Comparison of ENCODE assay signal across 33 cellular contexts in the genomic region with DNA sequence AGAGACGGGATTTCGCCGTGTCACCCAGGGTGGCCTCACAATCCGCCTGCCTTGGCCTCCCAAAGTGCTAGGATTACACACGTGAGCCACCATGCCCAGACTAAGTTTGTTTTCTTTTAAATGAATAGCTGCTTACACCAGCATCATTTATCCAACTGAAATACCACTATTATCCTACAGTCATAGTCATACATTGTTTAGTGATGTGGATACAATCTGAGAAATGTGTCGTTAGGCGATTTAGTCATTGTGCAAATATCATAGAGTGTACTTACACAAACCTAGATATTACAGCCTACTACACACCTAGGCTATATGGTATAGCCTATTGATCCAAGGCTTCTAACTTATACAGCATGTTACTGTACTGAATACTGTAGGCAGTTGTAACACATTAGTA.
"Had no signal": no experiment of that assay in that cellular context is flagged by ENCODE, and none has a peak within 500 bp of the region (broad histone marks: within the 10 kb centered on the region; RNA-seq: fewer than 3 reads in every experiment).

No MANE protein-coding gene starts in this region.

- H3K27ac ChIP-seq: cardiac muscle cell, colonic mucosa, heart left ventricle, parathyroid adenoma, psoas muscle, sigmoid colon, stomach, suprapubic skin, tibial nerve had no signal

- H3K27me3 Mint-ChIP-seq: activated CD8-positive, alpha-beta memory T cell treated with anti-CD3 and anti-CD28 coated beads, Interleukin-2, amount 10 ng/mL, durations not matched to agents 7 days and 5 days; activated naive CD8-positive, alpha-beta T cell treated with anti-CD3 and anti-CD28 coated beads, Interleukin-2, amount 10 ng/mL, durations not matched to agents 7 days and 5 days; effector memory CD8-positive, alpha-beta T cell; memory B cell; naive thymus-derived CD8-positive, alpha-beta T cell; stimulated activated naive B cell treated with anti-CD40 and anti-IgM and Interleukin-4, amounts not matched to agents 10 μg/mL and 1 μg/mL and 100 μg/mL, for 72 hours had no signal

- H3K9me3 ChIP-seq: colonic mucosa, heart left ventricle, psoas muscle, sigmoid colon, stomach, suprapubic skin, tibial nerve had no signal

- H3K36me3 ChIP-seq: colonic mucosa had no signal

- DNase-seq: activated CD4-positive, alpha-beta T cell treated with anti-CD3 and anti-CD28 coated beads for 1 hour; activated CD8-positive, alpha-beta memory T cell treated with anti-CD3 and anti-CD28 coated beads, Interleukin-2, amount 10 ng/mL, durations not matched to agents 7 days and 5 days; activated CD8-positive, alpha-beta T cell treated with anti-CD3 and anti-CD28 coated beads, Interleukin-2, amount 10 ng/mL, durations not matched to agents 7 days and 5 days; activated effector memory CD4-positive, alpha-beta T cell treated with Interleukin-2 at 50 U/mL for 16 hours; activated naive CD4-positive, alpha-beta T cell treated with Interleukin-2 at 50 U/mL for 16 hours; activated naive CD8-positive, alpha-beta T cell treated with anti-CD3 and anti-CD28 coated beads, Interleukin-2, amount 10 ng/mL, durations not matched to agents 7 days and 5 days; amniotic stem cell; cerebellar nuclear complex; colonic mucosa; effector memory CD8-positive, alpha-beta T cell; heart left ventricle; hypothalamus; immature natural killer cell; kidney; midbrain; naive thymus-derived CD8-positive, alpha-beta T cell; nucleus accumbens; psoas muscle; sigmoid colon; stimulated activated CD4-positive, alpha-beta T cell treated with anti-CD3 and anti-CD28 coated beads, Interleukin-1b, Interleukin-23, amount 100 ng/mL, for 48 hours; stimulated activated naive B cell treated with anti-CD40 and anti-IgM and Interleukin-4, amounts not matched to agents 10 μg/mL and 1 μg/mL and 100 μg/mL, for 72 hours; stomach; SW 1271; T1000 had no signal

- H3K4me3 ChIP-seq: cardiac muscle cell, colonic mucosa, heart left ventricle, psoas muscle, sigmoid colon, smooth muscle cell, stomach, suprapubic skin, tibial nerve had no signal

- H3K27me3 ChIP-seq: cardiac muscle cell, colonic mucosa, heart left ventricle, sigmoid colon, stomach, suprapubic skin, tibial nerve had no signal

- H3K4me3 Mint-ChIP-seq: activated CD8-positive, alpha-beta memory T cell treated with anti-CD3 and anti-CD28 coated beads, Interleukin-2, amount 10 ng/mL, durations not matched to agents 7 days and 5 days; activated CD8-positive, alpha-beta T cell treated with anti-CD3 and anti-CD28 coated beads, Interleukin-2, amount 10 ng/mL, durations not matched to agents 7 days and 5 days; activated naive CD8-positive, alpha-beta T cell treated with anti-CD3 and anti-CD28 coated beads, Interleukin-2, amount 10 ng/mL, durations not matched to agents 7 days and 5 days; effector memory CD8-positive, alpha-beta T cell; immature natural killer cell; memory B cell; naive thymus-derived CD8-positive, alpha-beta T cell; neural crest cell; stimulated activated naive B cell treated with anti-CD40 and anti-IgM and Interleukin-4, amounts not matched to agents 10 μg/mL and 1 μg/mL and 100 μg/mL, for 72 hours; T-helper 1 cell treated with Interleukin-12 subunit alpha and Interleukin-12 subunit beta and Interleukin-4 antibody, amounts not matched to agents 30 μg/mL and 1 μg/mL, for 36 hours; WTC11 had no signal

- H3K9me3 Mint-ChIP-seq: activated naive CD8-positive, alpha-beta T cell treated with anti-CD3 and anti-CD28 coated beads, Interleukin-2, amount 10 ng/mL, durations not matched to agents 7 days and 5 days; effector memory CD8-positive, alpha-beta T cell; immature natural killer cell; memory B cell; naive thymus-derived CD8-positive, alpha-beta T cell; neural crest cell; stimulated activated naive B cell treated with anti-CD40 and anti-IgM and Interleukin-4, amounts not matched to agents 10 μg/mL and 1 μg/mL and 100 μg/mL, for 72 hours; T-helper 1 cell treated with Interleukin-12 subunit alpha and Interleukin-12 subunit beta and Interleukin-4 antibody, amounts not matched to agents 30 μg/mL and 1 μg/mL, for 36 hours; WTC11 had no signal

- ATAC-seq: activated CD8-positive, alpha-beta memory T cell treated with anti-CD3 and anti-CD28 coated beads, Interleukin-2, amount 10 ng/mL, durations not matched to agents 7 days and 5 days; activated CD8-positive, alpha-beta T cell treated with anti-CD3 and anti-CD28 coated beads, Interleukin-2, amount 10 ng/mL, durations not matched to agents 7 days and 5 days; effector memory CD8-positive, alpha-beta T cell; heart left ventricle; naive thymus-derived CD8-positive, alpha-beta T cell; psoas muscle; stimulated activated naive B cell treated with anti-CD40 and anti-IgM and Interleukin-4, amounts not matched to agents 10 μg/mL and 1 μg/mL and 100 μg/mL, for 72 hours; WTC11 had no signal

- H3K27ac Mint-ChIP-seq: activated CD8-positive, alpha-beta memory T cell treated with anti-CD3 and anti-CD28 coated beads, Interleukin-2, amount 10 ng/mL, durations not matched to agents 7 days and 5 days; activated CD8-positive, alpha-beta T cell treated with anti-CD3 and anti-CD28 coated beads, Interleukin-2, amount 10 ng/mL, durations not matched to agents 7 days and 5 days; activated naive CD8-positive, alpha-beta T cell treated with anti-CD3 and anti-CD28 coated beads, Interleukin-2, amount 10 ng/mL, durations not matched to agents 7 days and 5 days; memory B cell; stimulated activated naive B cell treated with anti-CD40 and anti-IgM and Interleukin-4, amounts not matched to agents 10 μg/mL and 1 μg/mL and 100 μg/mL, for 72 hours; T-helper 1 cell treated with Interleukin-12 subunit alpha and Interleukin-12 subunit beta and Interleukin-4 antibody, amounts not matched to agents 30 μg/mL and 1 μg/mL, for 36 hours; WTC11 had no signal

- H3K4me1 ChIP-seq: colonic mucosa had no signal

- FAIRE-seq: kidney had no signal
